ENCODE assay signal across 8 cellular contexts in genomic region chr5:172764861-172765765, GRCh38. TPM values are rescaled to one million over a fixed set of nuclear protein-coding genes. Genes with fewer than 3 reads are reported as not detected.
A peak's percentile ranks its signal among the peaks of the same experiment; 100 is the strongest.
DNase-seq lines count a peak whose midpoint lies in the region; ATAC-seq and TF ChIP-seq lines count a peak whose summit lies in the region.

No MANE protein-coding gene starts in this region.

- peaks cover 4% of the 10 kb centered on the region for H3K36me3 ChIP-seq in kidney epithelial cell (ENCODE audit: control insufficient read depth, insufficient read depth, low read length)

- H3K4me3 ChIP-seq in kidney epithelial cell (ENCODE audit: low read depth, low read length) = peak overlapping the region; percentile 36

- peak; percentile 87 for ATAC-seq in HG03432 (IDR thresholded peaks at IDR 0.05; ENCODE audit: unreplicated experiment)

- DNase-seq in Ammon's horn (ENCODE audit: low spot score) (peak; percentile 98), NCI-H460 (ENCODE audit: extremely low read depth, low read depth) (peak; percentile 99), cerebellum (ENCODE audit: low spot score) (peak; percentile 97), kidney epithelial cell (ENCODE audit: low read depth) (peak; percentile 100)
- DNase-seq in activated CD4-positive, alpha-beta T cell treated with anti-CD3 and anti-CD28 coated beads for 1 hour = peak; percentile 89
- DNase-seq in stimulated activated CD4-positive, alpha-beta T cell treated with anti-CD3 and anti-CD28 coated beads, Interleukin-15, amount 100 ng/mL, for 24 hours = peak; percentile 94

- no peak for TF ChIP-seq CTCF in kidney epithelial cell (IDR thresholded peaks at IDR 0.05; ENCODE audit: insufficient read depth, low read length, poor library complexity, severe bottlenecking)

- H3K27me3 ChIP-seq in kidney epithelial cell (ENCODE audit: control insufficient read depth, insufficient read depth, low read length) = no peaks in the 10 kb centered on the region

- peak; percentile 22 for TF ChIP-seq POLR2A in GM19193 (IDR thresholded peaks at IDR 0.05; ENCODE audit: extremely low read depth, insufficient read depth, insufficient read length)

RNA-seq across cellular contexts. Expression of gene DUSP1, which starts 5.9 kb away (rescaled TPM):
- total RNA-seq in NCI-H460 (2014; rRNA removed; shearing (Covaris generic)) = 441 and 521 TPM in 2 replicates
- 109 and 130 TPM in 2 replicates for polyA plus RNA-seq in NCI-H460 (2014; cell fraction: nucleus; rRNA removed)
- 36.9 TPM for total RNA-seq in cerebellum
- total RNA-seq in kidney epithelial cell = 227 and 286 TPM in 2 replicates

Comparison
In these comparisons a context has a peak if more than half of its experiments do, and no peak if none do; other contexts are left out.
1. Peak in every context shown above with its lines: DNase-seq, ATAC-seq and H3K4me3 ChIP-seq.